ENCODE assay signal across 22 cellular contexts in genomic region chr18:80037300-80037699, GRCh38.
"Had no signal": no experiment of that assay in that cellular context is flagged by ENCODE, and none has a peak within 500 bp of the region (broad histone marks: within the 10 kb centered on the region; RNA-seq: fewer than 3 reads in every experiment).

No MANE protein-coding gene starts in this region.

- H3K4me3 Mint-ChIP-seq: activated B cell treated with CpG ODN at 0.5 μM for 24 hours; activated CD4-positive, alpha-beta T cell treated with anti-CD3 and anti-CD28 coated beads, Interleukin-2, amount 10 ng/mL, durations not matched to agents 24 days and 14 days; activated CD8-positive, alpha-beta memory T cell treated with anti-CD3 and anti-CD28 coated beads, Interleukin-2, amount 10 ng/mL, durations not matched to agents 7 days and 5 days; activated naive CD4-positive, alpha-beta T cell treated with anti-CD3 and anti-CD28 coated beads, Interleukin-2, amount 50 U/mL, for 24 hours; activated T-cell treated with anti-CD3 and anti-CD28 coated beads, Interleukin-2, amount 50 U/mL, for 24 hours; activated T-helper 1 cell treated with anti-CD3 and anti-CD28 coated beads, Interleukin-12 subunit alpha, Interleukin-12 subunit beta, Interleukin-2, Interleukin-4 antibody, amounts not matched to agents 30 ng/mL and 10 ng/mL and 1 ng/mL, durations not matched to agents 14 hours and 24 hours and 36 hours; T-helper 17 cell had no signal

- H3K4me3 ChIP-seq: SJSA1 had no signal

- H3K9me3 Mint-ChIP-seq: activated T-helper 1 cell treated with anti-CD3 and anti-CD28 coated beads, Interleukin-12 subunit alpha, Interleukin-12 subunit beta, Interleukin-2, Interleukin-4 antibody, amounts not matched to agents 30 ng/mL and 10 ng/mL and 1 ng/mL, durations not matched to agents 14 hours and 24 hours and 36 hours had no signal

- H3K9me3 ChIP-seq: SJSA1 had no signal

- DNase-seq: activated B cell treated with CpG ODN at 0.5 μM for 24 hours; activated CD4-positive, alpha-beta T cell treated with anti-CD3 and anti-CD28 coated beads for 1 hour; activated CD4-positive, alpha-beta T cell treated with anti-CD3 and anti-CD28 coated beads, Interleukin-2, amount 10 ng/mL, durations not matched to agents 24 days and 14 days; activated CD4-positive, alpha-beta T cell treated with anti-CD3 and anti-CD28 coated beads, Interleukin-2, amount 50 U/mL, for 48 hours; activated CD8-positive, alpha-beta memory T cell treated with anti-CD3 and anti-CD28 coated beads, Interleukin-2, amount 10 ng/mL, durations not matched to agents 7 days and 5 days; activated effector memory CD4-positive, alpha-beta T cell treated with Interleukin-2 at 50 U/mL for 16 hours; activated naive CD4-positive, alpha-beta T cell; activated T-cell treated with anti-CD3 and anti-CD28 coated beads, Interleukin-2, amount 50 U/mL, for 24 hours; aorta; central memory CD4-positive, alpha-beta T cell; NCI-H1092; NCI-H1417; NCI-H1930; NCI-H2227 treated with DMSO at 0.1 percent for 48 hours; NCI-H774; RPMI8226; T-helper 17 cell; T-helper 9 cell had no signal

- H3K27me3 Mint-ChIP-seq: activated B cell treated with CpG ODN at 0.5 μM for 24 hours; activated CD8-positive, alpha-beta memory T cell treated with anti-CD3 and anti-CD28 coated beads, Interleukin-2, amount 10 ng/mL, durations not matched to agents 7 days and 5 days; activated naive CD4-positive, alpha-beta T cell treated with anti-CD3 and anti-CD28 coated beads, Interleukin-2, amount 50 U/mL, for 24 hours; activated T-cell treated with anti-CD3 and anti-CD28 coated beads, Interleukin-2, amount 50 U/mL, for 24 hours; T-helper 17 cell had no signal

- H3K27ac Mint-ChIP-seq: activated B cell treated with CpG ODN at 0.5 μM for 24 hours; activated CD4-positive, alpha-beta T cell treated with anti-CD3 and anti-CD28 coated beads, Interleukin-2, amount 10 ng/mL, durations not matched to agents 24 days and 14 days; activated CD8-positive, alpha-beta memory T cell treated with anti-CD3 and anti-CD28 coated beads, Interleukin-2, amount 10 ng/mL, durations not matched to agents 7 days and 5 days; activated naive CD4-positive, alpha-beta T cell treated with anti-CD3 and anti-CD28 coated beads, Interleukin-2, amount 50 U/mL, for 24 hours; activated T-cell treated with anti-CD3 and anti-CD28 coated beads, Interleukin-2, amount 50 U/mL, for 24 hours; activated T-helper 1 cell treated with anti-CD3 and anti-CD28 coated beads, Interleukin-12 subunit alpha, Interleukin-12 subunit beta, Interleukin-2, Interleukin-4 antibody, amounts not matched to agents 30 ng/mL and 10 ng/mL and 1 ng/mL, durations not matched to agents 14 hours and 24 hours and 36 hours; T-helper 17 cell had no signal

- H3K27ac ChIP-seq: SJSA1 had no signal

- ATAC-seq: activated CD8-positive, alpha-beta memory T cell treated with anti-CD3 and anti-CD28 coated beads, Interleukin-2, amount 10 ng/mL, durations not matched to agents 7 days and 5 days; Panc1; T-helper 17 cell had no signal

- H3K27me3 ChIP-seq: SJSA1 had no signal
